Comparison of ENCODE assay signal across 27 cellular contexts in the genomic region with DNA sequence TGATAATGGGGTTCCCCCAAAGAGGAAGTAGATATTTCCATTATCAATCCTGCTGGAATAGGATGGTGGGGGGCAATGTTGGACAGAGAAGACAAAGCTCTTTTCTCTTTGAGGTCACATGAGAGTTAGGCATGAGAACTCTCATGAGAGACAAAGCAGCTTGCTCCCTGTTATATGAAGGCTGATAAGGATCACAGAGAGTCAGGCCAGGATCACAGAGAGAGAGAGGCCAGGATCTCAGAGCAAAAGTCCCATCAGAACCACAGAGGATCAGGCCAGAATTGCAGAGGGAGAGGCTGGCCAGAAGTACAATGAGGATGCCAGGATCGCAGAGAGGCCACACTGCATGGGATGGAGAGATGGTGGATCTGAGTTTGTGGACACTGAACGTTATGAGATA.
"Had no signal": no experiment of that assay in that cellular context is flagged by ENCODE, and none has a peak within 500 bp of the region (broad histone marks: within the 10 kb centered on the region; RNA-seq: fewer than 3 reads in every experiment).

No MANE protein-coding gene starts in this region.

- H3K27ac Mint-ChIP-seq: endodermal cell; stimulated activated effector memory CD8-positive, alpha-beta T cell treated with anti-CD3 and anti-CD28 coated beads, Interleukin-12 subunit alpha, Interleukin-12 subunit beta, amount 100 ng/mL, for 72 hours; type B pancreatic cell had no signal

- H3K27me3 Mint-ChIP-seq: memory B cell; naive thymus-derived CD8-positive, alpha-beta T cell had no signal

- H3K36me3 Mint-ChIP-seq: naive thymus-derived CD8-positive, alpha-beta T cell; stimulated activated effector memory CD8-positive, alpha-beta T cell treated with anti-CD3 and anti-CD28 coated beads, Interleukin-12 subunit alpha, Interleukin-12 subunit beta, amount 100 ng/mL, for 72 hours; type B pancreatic cell had no signal

- H3K27me3 ChIP-seq: gastroesophageal sphincter, heart left ventricle, hepatocyte, ovary, sigmoid colon, stomach, thyroid gland had no signal

- ATAC-seq: esophagus mucosa; gastroesophageal sphincter; left lobe of liver; naive thymus-derived CD8-positive, alpha-beta T cell; psoas muscle; stimulated activated effector memory CD8-positive, alpha-beta T cell treated with anti-CD3 and anti-CD28 coated beads, Interleukin-12 subunit alpha, Interleukin-12 subunit beta, amount 100 ng/mL, for 72 hours had no signal

- H3K36me3 ChIP-seq: gastroesophageal sphincter, heart left ventricle, ovary, sigmoid colon, stomach, thyroid gland had no signal

- H3K4me1 ChIP-seq: psoas muscle, stomach, thyroid gland had no signal

- H3K27ac ChIP-seq: epithelial cell of prostate, gastroesophageal sphincter, heart left ventricle, hepatocyte, ovary, psoas muscle, sigmoid colon, stomach, thyroid gland had no signal

- DNase-seq: effector CD8-positive, alpha-beta T cell; endodermal cell; foreskin fibroblast; heart left ventricle; kidney; midbrain; naive thymus-derived CD8-positive, alpha-beta T cell; ovary; posterior cingulate gyrus; psoas muscle; right cardiac atrium; sigmoid colon; stimulated activated CD4-positive, alpha-beta T cell treated with anti-CD3 and anti-CD28 coated beads, Interleukin-2, amount 100 ng/mL, for 24 hours; stimulated activated CD4-positive, alpha-beta T cell treated with anti-CD3 and anti-CD28 coated beads, Interleukin-4, amount 100 ng/mL, for 24 hours; stimulated activated naive CD4-positive, alpha-beta T cell treated with Interleukin-2 at 50 U/mL for 16 hours; stomach; thyroid gland had no signal

- H3K4me1 Mint-ChIP-seq: neural crest cell; stimulated activated effector memory CD8-positive, alpha-beta T cell treated with anti-CD3 and anti-CD28 coated beads, Interleukin-12 subunit alpha, Interleukin-12 subunit beta, amount 100 ng/mL, for 72 hours had no signal

- H3K9me3 Mint-ChIP-seq: endodermal cell; stimulated activated effector memory CD8-positive, alpha-beta T cell treated with anti-CD3 and anti-CD28 coated beads, Interleukin-12 subunit alpha, Interleukin-12 subunit beta, amount 100 ng/mL, for 72 hours had no signal

- H3K4me3 ChIP-seq: gastroesophageal sphincter, heart left ventricle, hepatocyte, lung, ovary, psoas muscle, sigmoid colon, stomach, thyroid gland had no signal

- H3K4me3 Mint-ChIP-seq: endodermal cell; memory B cell; naive thymus-derived CD8-positive, alpha-beta T cell; neural crest cell; stimulated activated effector memory CD8-positive, alpha-beta T cell treated with anti-CD3 and anti-CD28 coated beads, Interleukin-12 subunit alpha, Interleukin-12 subunit beta, amount 100 ng/mL, for 72 hours; type B pancreatic cell had no signal

- H3K9me3 ChIP-seq: gastroesophageal sphincter, ovary, psoas muscle, sigmoid colon, stomach, thyroid gland had no signal
